13 cellular contexts compared by ENCODE assay signal in genomic region chr19:13058951-13059660, GRCh38. TPM values are rescaled to one million over a fixed set of nuclear protein-coding genes. Genes with fewer than 3 reads are reported as not detected.
DNase-seq lines count a peak whose midpoint lies in the region; ATAC-seq and TF ChIP-seq lines count a peak whose summit lies in the region.
"Had no signal": no experiment of that assay in that cellular context is flagged by ENCODE, and none has a peak within 500 bp of the region (broad histone marks: within the 10 kb centered on the region; RNA-seq: fewer than 3 reads in every experiment).

No MANE protein-coding gene starts in this region.

- no peaks in the 10 kb centered on the region for H3K9me3 ChIP-seq in breast epithelium
- no peaks in the 10 kb centered on the region for H3K9me3 ChIP-seq in mammary epithelial cell (replicated peaks; ENCODE audit: insufficient read depth, low read length)
- H3K9me3 ChIP-seq in lower lobe of right lung = no peaks in the 10 kb centered on the region
- H3K9me3 ChIP-seq in tibial nerve = no peaks in the 10 kb centered on the region

- TF ChIP-seq CTCF in breast epithelium (IDR thresholded peaks at IDR 0.05) = peak in 1 of 3 donors; percentile 10
- no peak for TF ChIP-seq CTCF in mammary epithelial cell (conservative IDR thresholded peaks at IDR 0.05 in 1 of 2, IDR thresholded peaks at IDR 0.05 in 1 of 2; ENCODE audit: extremely low read depth in 1 of 2, insufficient read depth in 1 of 2, low read depth in 1 of 2, low read length in 2 of 2)
- peak; percentile 12 for TF ChIP-seq CTCF in brain microvascular endothelial cell (IDR thresholded peaks at IDR 0.05; ENCODE audit: low read depth, low read length, missing control alignments)
- no peak for TF ChIP-seq CTCF in lower lobe of right lung (IDR thresholded peaks at IDR 0.05)
- TF ChIP-seq CTCF in tibial nerve (IDR thresholded peaks at IDR 0.05) = peak in 1 of 5 experiments; percentile 21

- no peak overlapping the region for H3K4me2 ChIP-seq in mammary epithelial cell (ENCODE audit: insufficient read depth, low read depth, low read length)

- H3K36me3 ChIP-seq in breast epithelium (no peaks in the 10 kb centered on the region), mammary epithelial cell (ENCODE audit: insufficient read depth, low read length) (no peaks in the 10 kb centered on the region), brain microvascular endothelial cell (replicated peaks) (no peaks in the 10 kb centered on the region), lower lobe of right lung (no peaks in the 10 kb centered on the region), tibial nerve (no peaks in the 10 kb centered on the region)

- in situ Hi-C loops in mammary epithelial cell (cut with MboI; ENCODE audit: low sequenced_read_pairs in 2 of 2) = no loop called here
- in situ Hi-C loops in brain microvascular endothelial cell (cut with HindIII; ENCODE audit: low pct_ligation_motif_present, low sequenced_read_pairs) = no loop called here

- H3K4me3 ChIP-seq in breast epithelium (peak overlapping the region in 1 of 3 donors; percentile 37), mammary epithelial cell (replicated peaks in 1 of 3; ENCODE audit: insufficient read depth in 1 of 3, low read depth in 2 of 3, low read length in 3 of 3) (no peak overlapping the region), brain microvascular endothelial cell (ENCODE audit: low read depth, low read length) (no peak overlapping the region), lower lobe of right lung (no peak overlapping the region), tibial nerve (no peak overlapping the region)

- WGBS in mammary epithelial cell (ENCODE audit: low coverage, missing lambda C conversion rate) = 69% methylated on average over 12 of the region's 12 CpGs
- 62 to 66% methylated on average over 12 of the region's 12 CpGs for WGBS in tibial nerve, 2 donors

- no peak for ATAC-seq in lower lobe of right lung

- H4K20me1 ChIP-seq in mammary epithelial cell (ENCODE audit: insufficient read depth, low read length) = no peaks in the 10 kb centered on the region

- H2AFZ ChIP-seq in mammary epithelial cell (ENCODE audit: low read depth, low read length) = no peak overlapping the region

- TF ChIP-seq EP300 in tibial nerve (IDR thresholded peaks at IDR 0.05) = peak in 1 of 2 donors; percentile 39

- H3K4me1 ChIP-seq in breast epithelium (peaks cover 50 to 74% of the 10 kb centered on the region in 2 donors), mammary epithelial cell (ENCODE audit: insufficient read depth, low read length) (peaks cover 57% of the 10 kb centered on the region), lower lobe of right lung (peaks cover 99% of the 10 kb centered on the region), tibial nerve (peaks cover 11 to 100% (median 93%) of the 10 kb centered on the region in 4 donors)

- H3K79me2 ChIP-seq in mammary epithelial cell (ENCODE audit: insufficient read depth, low read length) = peaks cover 70% of the 10 kb centered on the region

- CTCF ChIA-PET in mammary epithelial cell (lab: Charles Lee; ENCODE audit: low non-redundant PET) = interaction anchor here (1.3 kb wide), 1 partner anchor 25 kb away, joined by 7 read pairs; no protein-coding TSS in a partner anchor

- H3K27ac ChIP-seq in breast epithelium (peak overlapping the region; percentile 75 to 88), mammary epithelial cell (ENCODE audit: insufficient read depth, low read depth, low read length) (no peak overlapping the region), brain microvascular endothelial cell (no peak overlapping the region), lower lobe of right lung (peak overlapping the region; percentile 92), tibial nerve (peak overlapping the region; percentile 30 to 100 (median 96))

- H3K27me3 ChIP-seq in breast epithelium (no peaks in the 10 kb centered on the region), mammary epithelial cell (ENCODE audit: insufficient read depth, low read length) (no peaks in the 10 kb centered on the region), brain microvascular endothelial cell (replicated peaks) (no peaks in the 10 kb centered on the region), lower lobe of right lung (ENCODE audit: low read depth) (no peaks in the 10 kb centered on the region), tibial nerve (no peaks in the 10 kb centered on the region)

- BruUV-seq in mammary epithelial cell (replicated peaks; lab: Mats Ljungman, UMichigan) = no TSS peak

- intact Hi-C loops in breast epithelium (cut with DNase I; ENCODE audit: low total_unique reads) = no loop called here
- intact Hi-C loops in mammary epithelial cell (cut with micrococcal nuclease) = loop anchor here (5.0 kb wide), 1 partner anchor 37 kb away; no protein-coding TSS in a partner anchor
- intact Hi-C loops in lower lobe of right lung (cut with DNase I) = no loop called here

- no peak for DNase-seq in breast epithelium (ENCODE audit: low spot score in 2 of 2)
- DNase-seq in mammary epithelial cell = no peak
- DNase-seq in brain microvascular endothelial cell = no peak
- DNase-seq in lower lobe of right lung = peak; percentile 32
- peak in 1 of 2 donors; percentile 49 for DNase-seq in tibial nerve (ENCODE audit: low spot score in 2 of 2)
- no peak for DNase-seq in stimulated activated CD4-positive, alpha-beta T cell treated with anti-CD3 and anti-CD28 coated beads, Interleukin-2, amount 100 ng/mL, for 24 hours
- no peak for DNase-seq in dermis blood vessel endothelial cell
- DNase-seq in SHP77 treated with DMSO at 0.1 percent for 48 hours (lab: John Stamatoyannopoulos, UW) = no peak
- DNase-seq: activated effector memory CD4-positive, alpha-beta T cell treated with anti-CD3 and anti-CD28 coated beads, Interleukin-2, amount 50 U/mL, for 16 hours; GF-D8; hippocampal formation; mesendoderm; NCI-H1436 treated with DMSO at 0.1 percent for 48 hours had no signal

- H3K9ac ChIP-seq in mammary epithelial cell (ENCODE audit: insufficient read depth, low read length) = no peak overlapping the region

- TF ChIP-seq POLR2A in breast epithelium (IDR thresholded peaks at IDR 0.05) (no peak), tibial nerve (IDR thresholded peaks at IDR 0.05) (no peak)

- dilution Hi-C loops in mammary epithelial cell (cut with HindIII; ENCODE audit: low sequenced_read_pairs) = no loop called here

RNA-seq across cellular contexts. Expression of gene LYL1, which starts 43.6 kb away (rescaled TPM):
- 10 to 100 TPM in 1 of 3 donors, 1 to 10 TPM in 2; 7.0 to 21.0 (median 9.2) TPM for total RNA-seq in breast epithelium
- not detected for total RNA-seq in mammary epithelial cell
- not detected for polyA plus RNA-seq in mammary epithelial cell
- polyA minus RNA-seq in mammary epithelial cell = not detected
- 27.2 TPM for total RNA-seq in lower lobe of right lung
- total RNA-seq in tibial nerve = 10 to 100 TPM; 21.1 to 43.5 (median 25.8) TPM
- total RNA-seq in dermis blood vessel endothelial cell = 51.8 and 55.0 TPM in 2 replicates

RNA-seq across cellular contexts. Expression of gene TRMT1, which starts 57.4 kb away (rescaled TPM):
- total RNA-seq in breast epithelium (10 to 100 TPM; 29.7 to 37.4 (median 31.7) TPM), mammary epithelial cell (10 to 100 TPM; 28.7 to 56.2 TPM), lower lobe of right lung (29.3 TPM), tibial nerve (10 to 100 TPM; 38.4 to 92.7 (median 49.2) TPM), dermis blood vessel endothelial cell (44.7 and 47.0 TPM in 2 replicates)
- 39.3 TPM for polyA plus RNA-seq in mammary epithelial cell
- polyA minus RNA-seq in mammary epithelial cell = 66.7 TPM

RNA-seq across cellular contexts. Expression of gene NACC1, which starts 59.0 kb away (rescaled TPM):
- 10 to 100 TPM in 2 of 3 donors, 1 to 10 TPM in 1; 8.5 to 20.5 (median 19.7) TPM for total RNA-seq in breast epithelium
- 100 to 1,000 TPM in 1 of 2 donors, 10 to 100 TPM in 1; 76.2 to 106 TPM for total RNA-seq in mammary epithelial cell
- 90.9 TPM for polyA plus RNA-seq in mammary epithelial cell
- polyA minus RNA-seq in mammary epithelial cell = 45.9 TPM
- 35.2 TPM for total RNA-seq in lower lobe of right lung
- 10 to 100 TPM; 15.3 to 37.1 (median 25.8) TPM for total RNA-seq in tibial nerve
- 35.9 and 136 TPM in 2 replicates for total RNA-seq in dermis blood vessel endothelial cell

Comparison
In these comparisons a context has a peak if more than half of its experiments do, and no peak if none do; other contexts are left out.
1. H3K27ac ChIP-seq: peak in breast epithelium (2 of 2), lower lobe of right lung (single experiment) and tibial nerve (4 of 4); none in mammary epithelial cell (single experiment) and brain microvascular endothelial cell (single experiment).
2. RNA of gene LYL1, which starts 43.6 kb away (total RNA-seq): 51.8 to 55.0 TPM in dermis blood vessel endothelial cell, 21.1 to 43.5 TPM in tibial nerve, 27.2 TPM in lower lobe of right lung (single experiment) and 7.0 to 21.0 TPM in breast epithelium; not detected in mammary epithelial cell; every median in the first group is over 4 times any median in the second.